Comparison of ENCODE assay signal across 13 cellular contexts in genomic region chr14:33791971-33792370, GRCh38.
DNase-seq lines count a peak whose midpoint lies in the region; ATAC-seq and TF ChIP-seq lines count a peak whose summit lies in the region.
"Had no signal": no experiment of that assay in that cellular context is flagged by ENCODE, and none has a peak within 500 bp of the region (broad histone marks: within the 10 kb centered on the region; RNA-seq: fewer than 3 reads in every experiment).

No MANE protein-coding gene starts in this region.

- in situ Hi-C loops in GM13977 (cut with MboI; ENCODE audit: low pct_unique_long_range_greater_than_20kb, low sequenced_read_pairs, unreplicated experiment) = loop anchor here (10.0 to 25.0 kb wide), 2 partner anchors 1080 to 1207 kb away; no protein-coding TSS in a partner anchor
- in situ Hi-C loops in ACHN (cut with HindIII; ENCODE audit: low pct_ligation_motif_present, low pct_unique_long_range_greater_than_20kb, low sequenced_read_pairs) = no loop called here

- no peaks in the 10 kb centered on the region for H3K36me3 ChIP-seq in effector memory CD4-positive, alpha-beta T cell (ENCODE audit: control insufficient read depth, insufficient read depth, low read length)
- H3K36me3 ChIP-seq in suprapubic skin = no peaks in the 10 kb centered on the region

- peaks cover 48% of the 10 kb centered on the region for H3K27me3 Mint-ChIP-seq in T-helper 2 cell treated with Interferon-gamma antibody and Interleukin-4, amounts not matched to agents 5 μg/mL and 100 μg/mL, for 36 hours (ENCODE audit: low read depth)

- no peaks in the 10 kb centered on the region for H3K4me1 ChIP-seq in effector memory CD4-positive, alpha-beta T cell (ENCODE audit: control insufficient read depth, insufficient read depth, low read length, poor library complexity, severe bottlenecking)
- peaks cover 12% of the 10 kb centered on the region for H3K4me1 ChIP-seq in suprapubic skin

- no peak for TF ChIP-seq POLR2A in suprapubic skin (IDR thresholded peaks at IDR 0.05)

- no peaks in the 10 kb centered on the region for H3K9me3 Mint-ChIP-seq in T-helper 2 cell treated with Interferon-gamma antibody and Interleukin-4, amounts not matched to agents 5 μg/mL and 100 μg/mL, for 36 hours
- H3K9me3 Mint-ChIP-seq: activated naive CD8-positive, alpha-beta T cell treated with anti-CD3 and anti-CD28 coated beads for 36 hours; natural killer cell had no signal

- no peak for TF ChIP-seq EP300 in suprapubic skin (IDR thresholded peaks at IDR 0.05)

- ATAC-seq in GM19397 (IDR thresholded peaks at IDR 0.05; ENCODE audit: unreplicated experiment) = peak; percentile 81
- ATAC-seq in HG02885 (IDR thresholded peaks at IDR 0.05; ENCODE audit: poor library complexity, unreplicated experiment) = peak; percentile 83
- no peak for ATAC-seq in HG03045 (IDR thresholded peaks at IDR 0.05; ENCODE audit: unreplicated experiment)

- peak overlapping the region; percentile 56 for H3K4me3 Mint-ChIP-seq in T-helper 2 cell treated with Interferon-gamma antibody and Interleukin-4, amounts not matched to agents 5 μg/mL and 100 μg/mL, for 36 hours
- H3K4me3 Mint-ChIP-seq: activated naive CD8-positive, alpha-beta T cell treated with anti-CD3 and anti-CD28 coated beads for 36 hours; natural killer cell had no signal

- TF ChIP-seq CTCF in GM13977 (IDR thresholded peaks at IDR 0.05; ENCODE audit: extremely low read depth, insufficient read depth, missing control alignments) = no peak
- TF ChIP-seq CTCF in suprapubic skin (IDR thresholded peaks at IDR 0.05) = no peak

- H3K27ac Mint-ChIP-seq in T-helper 2 cell treated with Interferon-gamma antibody and Interleukin-4, amounts not matched to agents 5 μg/mL and 100 μg/mL, for 36 hours = peak overlapping the region; percentile 42
- H3K27ac Mint-ChIP-seq: activated naive CD8-positive, alpha-beta T cell treated with anti-CD3 and anti-CD28 coated beads for 36 hours; natural killer cell had no signal

- peak; percentile 23 for DNase-seq in GM13977 (ENCODE audit: low spot score)
- DNase-seq in T-helper 2 cell treated with Interferon-gamma antibody and Interleukin-4, amounts not matched to agents 5 μg/mL and 100 μg/mL, for 36 hours (ENCODE audit: low spot score) = no peak
- DNase-seq in effector memory CD4-positive, alpha-beta T cell = no peak
- DNase-seq in suprapubic skin (ENCODE audit: low spot score in 2 of 2) = no peak
- DNase-seq in ACHN = no peak

- peaks cover 21% of the 10 kb centered on the region for H3K4me1 Mint-ChIP-seq in T-helper 2 cell treated with Interferon-gamma antibody and Interleukin-4, amounts not matched to agents 5 μg/mL and 100 μg/mL, for 36 hours (ENCODE audit: low read depth)

- no peaks in the 10 kb centered on the region for H3K9me3 ChIP-seq in effector memory CD4-positive, alpha-beta T cell (ENCODE audit: control insufficient read depth, low read length)
- no peaks in the 10 kb centered on the region for H3K9me3 ChIP-seq in suprapubic skin

- no peak overlapping the region for H3K4me3 ChIP-seq in effector memory CD4-positive, alpha-beta T cell (ENCODE audit: insufficient read depth, low read depth, low read length, poor library complexity, severe bottlenecking)
- no peak overlapping the region for H3K4me3 ChIP-seq in suprapubic skin
- H3K4me3 ChIP-seq: PC-9 had no signal

- H3K36me3 Mint-ChIP-seq in T-helper 2 cell treated with Interferon-gamma antibody and Interleukin-4, amounts not matched to agents 5 μg/mL and 100 μg/mL, for 36 hours (ENCODE audit: low read depth) = no peaks in the 10 kb centered on the region
- H3K36me3 Mint-ChIP-seq: activated naive CD8-positive, alpha-beta T cell treated with anti-CD3 and anti-CD28 coated beads for 36 hours; natural killer cell had no signal

- no peak overlapping the region for H3K27ac ChIP-seq in effector memory CD4-positive, alpha-beta T cell (ENCODE audit: insufficient read depth, low read length, poor library complexity, severe bottlenecking)
- no peak overlapping the region for H3K27ac ChIP-seq in suprapubic skin
- H3K27ac ChIP-seq: epithelial cell of prostate, HL-60, PC-9 had no signal

- no peaks in the 10 kb centered on the region for H3K27me3 ChIP-seq in effector memory CD4-positive, alpha-beta T cell (replicated peaks; ENCODE audit: control insufficient read depth, insufficient read depth, low read length, poor library complexity, severe bottlenecking)
- H3K27me3 ChIP-seq in suprapubic skin = no peaks in the 10 kb centered on the region

- WGBS in suprapubic skin = 91% methylated on average over 4 of the region's 4 CpGs
